In the genomic region with DNA sequence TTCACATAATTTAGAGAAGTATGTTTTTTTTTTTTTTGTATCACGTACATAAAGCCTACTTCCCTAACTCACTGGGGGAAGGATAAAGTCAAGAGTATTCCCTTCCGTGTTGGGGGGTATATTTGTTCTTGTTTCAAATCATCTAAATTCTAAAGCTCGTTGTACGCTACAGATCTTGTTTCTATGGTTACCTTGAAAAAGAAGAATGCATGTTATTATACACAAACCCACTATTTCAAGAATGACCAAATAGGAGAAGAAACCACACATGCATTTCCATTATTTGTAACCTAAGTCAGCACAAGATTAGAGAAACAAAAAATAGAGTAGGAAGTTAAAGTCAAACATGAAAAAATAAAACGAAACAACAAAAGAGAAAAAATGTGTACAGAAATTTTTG, we compare ENCODE assay signal across 1 cellular context.
TF ChIP-seq lines count a peak whose summit lies in the region.

No MANE protein-coding gene starts in this region.

TF ChIP-seq in GM23338, 12 proteins besides CTCF, POLR2A, EP300 and RAD21 (continued from another document):
- TF ChIP-seq, protein P1, sequence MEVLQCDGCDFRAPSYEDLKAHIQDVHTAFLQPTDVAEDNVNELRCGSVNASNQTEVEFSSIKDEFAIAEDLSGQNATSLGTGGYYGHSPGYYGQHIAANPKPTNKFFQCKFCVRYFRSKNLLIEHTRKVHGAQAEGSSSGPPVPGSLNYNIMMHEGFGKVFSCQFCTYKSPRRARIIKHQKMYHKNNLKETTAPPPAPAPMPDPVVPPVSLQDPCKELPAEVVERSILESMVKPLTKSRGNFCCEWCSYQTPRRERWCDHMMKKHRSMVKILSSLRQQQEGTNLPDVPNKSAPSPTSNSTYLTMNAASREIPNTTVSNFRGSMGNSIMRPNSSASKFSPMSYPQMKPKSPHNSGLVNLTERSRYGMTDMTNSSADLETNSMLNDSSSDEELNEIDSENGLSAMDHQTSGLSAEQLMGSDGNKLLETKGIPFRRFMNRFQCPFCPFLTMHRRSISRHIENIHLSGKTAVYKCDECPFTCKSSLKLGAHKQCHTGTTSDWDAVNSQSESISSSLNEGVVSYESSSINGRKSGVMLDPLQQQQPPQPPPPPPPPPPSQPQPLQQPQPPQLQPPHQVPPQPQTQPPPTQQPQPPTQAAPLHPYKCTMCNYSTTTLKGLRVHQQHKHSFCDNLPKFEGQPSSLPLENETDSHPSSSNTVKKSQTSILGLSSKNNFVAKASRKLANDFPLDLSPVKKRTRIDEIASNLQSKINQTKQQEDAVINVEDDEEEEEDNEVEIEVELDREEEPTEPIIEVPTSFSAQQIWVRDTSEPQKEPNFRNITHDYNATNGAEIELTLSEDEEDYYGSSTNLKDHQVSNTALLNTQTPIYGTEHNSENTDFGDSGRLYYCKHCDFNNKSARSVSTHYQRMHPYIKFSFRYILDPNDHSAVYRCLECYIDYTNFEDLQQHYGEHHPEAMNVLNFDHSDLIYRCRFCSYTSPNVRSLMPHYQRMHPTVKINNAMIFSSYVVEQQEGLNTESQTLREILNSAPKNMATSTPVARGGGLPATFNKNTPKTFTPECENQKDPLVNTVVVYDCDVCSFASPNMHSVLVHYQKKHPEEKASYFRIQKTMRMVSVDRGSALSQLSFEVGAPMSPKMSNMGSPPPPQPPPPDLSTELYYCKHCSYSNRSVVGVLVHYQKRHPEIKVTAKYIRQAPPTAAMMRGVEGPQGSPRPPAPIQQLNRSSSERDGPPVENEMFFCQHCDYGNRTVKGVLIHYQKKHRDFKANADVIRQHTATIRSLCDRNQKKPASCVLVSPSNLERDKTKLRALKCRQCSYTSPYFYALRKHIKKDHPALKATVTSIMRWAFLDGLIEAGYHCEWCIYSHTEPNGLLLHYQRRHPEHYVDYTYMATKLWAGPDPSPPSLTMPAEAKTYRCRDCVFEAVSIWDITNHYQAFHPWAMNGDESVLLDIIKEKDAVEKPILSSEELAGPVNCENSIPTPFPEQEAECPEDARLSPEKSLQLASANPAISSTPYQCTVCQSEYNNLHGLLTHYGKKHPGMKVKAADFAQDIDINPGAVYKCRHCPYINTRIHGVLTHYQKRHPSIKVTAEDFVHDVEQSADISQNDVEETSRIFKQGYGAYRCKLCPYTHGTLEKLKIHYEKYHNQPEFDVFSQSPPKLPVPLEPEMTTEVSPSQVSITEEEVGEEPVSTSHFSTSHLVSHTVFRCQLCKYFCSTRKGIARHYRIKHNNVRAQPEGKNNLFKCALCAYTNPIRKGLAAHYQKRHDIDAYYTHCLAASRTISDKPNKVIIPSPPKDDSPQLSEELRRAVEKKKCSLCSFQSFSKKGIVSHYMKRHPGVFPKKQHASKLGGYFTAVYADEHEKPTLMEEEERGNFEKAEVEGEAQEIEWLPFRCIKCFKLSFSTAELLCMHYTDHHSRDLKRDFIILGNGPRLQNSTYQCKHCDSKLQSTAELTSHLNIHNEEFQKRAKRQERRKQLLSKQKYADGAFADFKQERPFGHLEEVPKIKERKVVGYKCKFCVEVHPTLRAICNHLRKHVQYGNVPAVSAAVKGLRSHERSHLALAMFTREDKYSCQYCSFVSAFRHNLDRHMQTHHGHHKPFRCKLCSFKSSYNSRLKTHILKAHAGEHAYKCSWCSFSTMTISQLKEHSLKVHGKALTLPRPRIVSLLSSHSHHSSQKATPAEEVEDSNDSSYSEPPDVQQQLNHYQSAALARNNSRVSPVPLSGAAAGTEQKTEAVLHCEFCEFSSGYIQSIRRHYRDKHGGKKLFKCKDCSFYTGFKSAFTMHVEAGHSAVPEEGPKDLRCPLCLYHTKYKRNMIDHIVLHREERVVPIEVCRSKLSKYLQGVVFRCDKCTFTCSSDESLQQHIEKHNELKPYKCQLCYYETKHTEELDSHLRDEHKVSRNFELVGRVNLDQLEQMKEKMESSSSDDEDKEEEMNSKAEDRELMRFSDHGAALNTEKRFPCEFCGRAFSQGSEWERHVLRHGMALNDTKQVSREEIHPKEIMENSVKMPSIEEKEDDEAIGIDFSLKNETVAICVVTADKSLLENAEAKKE (CRISPR knock-in tag; IDR thresholded peaks at IDR 0.05) = no peak
- TF ChIP-seq EZH2phosphoT487 (IDR thresholded peaks at IDR 0.05; ENCODE audit: unreplicated experiment) (no peak), JUNB (IDR thresholded peaks at IDR 0.05; ENCODE audit: unreplicated experiment) (no peak), ZNF331 (CRISPR knock-in tag; IDR thresholded peaks at IDR 0.05; ENCODE audit: low read depth) (no peak), ZNF114 (CRISPR knock-in tag; IDR thresholded peaks at IDR 0.05) (no peak)
- TF ChIP-seq, protein P2, sequence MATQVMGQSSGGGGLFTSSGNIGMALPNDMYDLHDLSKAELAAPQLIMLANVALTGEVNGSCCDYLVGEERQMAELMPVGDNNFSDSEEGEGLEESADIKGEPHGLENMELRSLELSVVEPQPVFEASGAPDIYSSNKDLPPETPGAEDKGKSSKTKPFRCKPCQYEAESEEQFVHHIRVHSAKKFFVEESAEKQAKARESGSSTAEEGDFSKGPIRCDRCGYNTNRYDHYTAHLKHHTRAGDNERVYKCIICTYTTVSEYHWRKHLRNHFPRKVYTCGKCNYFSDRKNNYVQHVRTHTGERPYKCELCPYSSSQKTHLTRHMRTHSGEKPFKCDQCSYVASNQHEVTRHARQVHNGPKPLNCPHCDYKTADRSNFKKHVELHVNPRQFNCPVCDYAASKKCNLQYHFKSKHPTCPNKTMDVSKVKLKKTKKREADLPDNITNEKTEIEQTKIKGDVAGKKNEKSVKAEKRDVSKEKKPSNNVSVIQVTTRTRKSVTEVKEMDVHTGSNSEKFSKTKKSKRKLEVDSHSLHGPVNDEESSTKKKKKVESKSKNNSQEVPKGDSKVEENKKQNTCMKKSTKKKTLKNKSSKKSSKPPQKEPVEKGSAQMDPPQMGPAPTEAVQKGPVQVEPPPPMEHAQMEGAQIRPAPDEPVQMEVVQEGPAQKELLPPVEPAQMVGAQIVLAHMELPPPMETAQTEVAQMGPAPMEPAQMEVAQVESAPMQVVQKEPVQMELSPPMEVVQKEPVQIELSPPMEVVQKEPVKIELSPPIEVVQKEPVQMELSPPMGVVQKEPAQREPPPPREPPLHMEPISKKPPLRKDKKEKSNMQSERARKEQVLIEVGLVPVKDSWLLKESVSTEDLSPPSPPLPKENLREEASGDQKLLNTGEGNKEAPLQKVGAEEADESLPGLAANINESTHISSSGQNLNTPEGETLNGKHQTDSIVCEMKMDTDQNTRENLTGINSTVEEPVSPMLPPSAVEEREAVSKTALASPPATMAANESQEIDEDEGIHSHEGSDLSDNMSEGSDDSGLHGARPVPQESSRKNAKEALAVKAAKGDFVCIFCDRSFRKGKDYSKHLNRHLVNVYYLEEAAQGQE (IDR thresholded peaks at IDR 0.05; ENCODE audit: unreplicated experiment) = no peak
